Comparison of ENCODE assay signal across 1 cellular context in the genomic region with DNA sequence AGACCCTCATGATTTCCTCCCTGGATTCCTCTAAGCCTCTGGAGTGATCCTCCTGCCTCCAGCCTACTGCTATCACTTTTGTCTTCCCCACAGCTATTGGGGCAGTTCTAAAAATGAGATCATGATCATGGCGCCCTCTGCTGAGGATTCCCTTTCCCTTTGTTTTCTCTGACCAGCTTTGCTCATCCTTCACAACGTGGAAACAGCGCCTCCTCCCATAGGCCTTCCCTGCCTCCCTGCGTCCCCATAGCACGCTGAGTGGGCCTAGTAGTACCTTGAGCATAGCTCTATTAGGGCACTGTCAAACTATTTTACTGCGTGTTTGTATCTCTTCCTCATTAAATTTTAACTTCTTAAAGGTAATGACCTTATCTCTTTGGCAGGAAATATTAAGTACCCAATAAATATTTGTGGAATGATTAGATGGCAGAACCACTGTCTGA.
TF ChIP-seq lines count a peak whose summit lies in the region.

No MANE protein-coding gene starts in this region.

TF ChIP-seq in A549, 52 proteins besides CTCF, POLR2A, EP300 and RAD21 (continued from another document):
- no peak for TF ChIP-seq RNF2 (IDR thresholded peaks at IDR 0.05; ENCODE audit: borderline replicate concordance, low read depth)
